ENCODE assay signal across 2 cellular contexts in genomic region chr2:121716126-121716525, GRCh38.
TF ChIP-seq lines count a peak whose summit lies in the region.

No MANE protein-coding gene starts in this region.

TF ChIP-seq in SK-N-SH treated with all-trans-retinoic acid at 6 μM for 48 hours, 23 proteins besides CTCF, POLR2A, EP300 and RAD21 (continued from another document):
- TF ChIP-seq ZNF8 (CRISPR knock-in tag; IDR thresholded peaks at IDR 0.05) (no peak), ZNF565 (CRISPR knock-in tag; conservative IDR thresholded peaks at IDR 0.05; ENCODE audit: low read depth) (no peak), TOX (CRISPR knock-in tag; IDR thresholded peaks at IDR 0.05; ENCODE audit: borderline replicate concordance) (no peak), PPARA (CRISPR knock-in tag; IDR thresholded peaks at IDR 0.05; ENCODE audit: borderline replicate concordance) (no peak), TSHZ2 (CRISPR knock-in tag; IDR thresholded peaks at IDR 0.05) (0 out of 2 replicates have a peak, but pooled peaks have one; percentile 54), ZC3H10 (CRISPR knock-in tag; IDR thresholded peaks at IDR 0.05) (no peak), POU6F1 (CRISPR knock-in tag; IDR thresholded peaks at IDR 0.05; ENCODE audit: borderline replicate concordance, low read depth) (peak; percentile 34; the same call in 1 of the 2 replicates), PATZ1 (CRISPR knock-in tag; IDR thresholded peaks at IDR 0.05; ENCODE audit: borderline replicate concordance) (no peak), SNAI2 (CRISPR knock-in tag; IDR thresholded peaks at IDR 0.05) (peak; percentile 48; the same call in 1 of the 2 replicates), ESRRG (CRISPR knock-in tag; IDR thresholded peaks at IDR 0.05) (peak; percentile 81; the same call in 1 of the 2 replicates), ZFP30 (CRISPR knock-in tag; IDR thresholded peaks at IDR 0.05) (no peak), GLIS3 (CRISPR knock-in tag; IDR thresholded peaks at IDR 0.05) (no peak)

TF ChIP-seq in SK-N-SH, 30 proteins besides CTCF, POLR2A, EP300 and RAD21 (continued from another document):
- TF ChIP-seq FOSL2 (IDR thresholded peaks at IDR 0.05; ENCODE audit: borderline replicate concordance, low read depth) (no peak), GATA2 (CRISPR knock-in tag; IDR thresholded peaks at IDR 0.05) (no peak), ZBTB33 (IDR thresholded peaks at IDR 0.05; ENCODE audit: borderline replicate concordance, low read depth) (no peak), ELF1 (IDR thresholded peaks at IDR 0.05) (no peak)
